9 cellular contexts compared by ENCODE assay signal in the genomic region with DNA sequence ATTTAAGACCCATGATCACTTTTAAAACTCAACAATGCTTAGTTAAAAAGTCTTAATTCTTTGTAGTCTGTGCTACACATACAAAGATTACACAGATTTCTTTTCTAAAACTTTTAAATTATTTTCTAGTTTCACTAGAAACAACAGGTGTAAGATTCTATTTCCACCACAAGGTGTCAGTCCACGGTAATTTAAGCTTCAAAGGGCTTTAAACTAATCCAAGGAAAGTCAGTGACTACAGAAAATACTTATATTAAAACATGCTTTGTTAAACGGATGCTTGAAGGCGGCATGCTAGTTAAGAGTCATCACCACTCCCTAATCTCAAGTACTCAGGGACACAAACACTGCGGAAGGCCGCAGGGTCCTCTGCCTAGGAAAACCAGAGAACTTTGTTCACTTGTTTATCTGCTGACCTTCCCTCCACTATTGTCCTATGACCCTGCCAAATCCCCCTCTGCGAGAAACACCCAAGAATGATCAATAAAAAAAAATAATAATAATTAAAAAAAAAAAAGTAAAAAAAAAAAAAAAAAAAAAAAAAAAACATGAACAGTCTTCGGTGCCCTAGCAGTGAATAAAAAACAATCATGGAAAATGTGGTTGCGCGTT. TPM values are rescaled to one million over a fixed set of nuclear protein-coding genes. Genes with fewer than 3 reads are reported as not detected.
DNase-seq lines count a peak whose midpoint lies in the region; TF ChIP-seq lines count a peak whose summit lies in the region.
"Not testable (repeated sequence)": the region's sequence is repeated elsewhere in the genome, so short reads cannot be mapped to it uniquely, and the experiment has no call there.
"Had no signal": no experiment of that assay in that cellular context is flagged by ENCODE, and none has a peak within 500 bp of the region (broad histone marks: within the 10 kb centered on the region; RNA-seq: fewer than 3 reads in every experiment).

No MANE protein-coding gene starts in this region.

- H3K36me3 Mint-ChIP-seq in progenitor cell of endocrine pancreas (ENCODE audit: insufficient read depth): not testable (repeated sequence)

- not testable (repeated sequence) for H3K36me3 ChIP-seq in ACC112 (ENCODE audit: insufficient read depth, low read length); colonic mucosa

- H3K4me3 Mint-ChIP-seq in progenitor cell of endocrine pancreas (ENCODE audit: low read depth): peak overlapping the region; percentile 53

- peaks cover 24% of the 10 kb centered on the region for H3K27me3 Mint-ChIP-seq in progenitor cell of endocrine pancreas

- H3K27ac ChIP-seq in ACC112 (ENCODE audit: low read depth, low read length): peak overlapping the region; percentile 37; the same call in 1 of the 2 replicates
- H3K27ac ChIP-seq in colonic mucosa: not testable (repeated sequence)

- H3K9ac ChIP-seq in colonic mucosa (ENCODE audit: low read depth in 2 of 2, low read length in 2 of 2): not testable (repeated sequence)

- H3K79me2 ChIP-seq in ACC112 (ENCODE audit: control insufficient read depth, insufficient read depth, low read length, unreplicated experiment): peaks cover 21% of the 10 kb centered on the region

- peak overlapping the region; percentile 60 for H2AFZ ChIP-seq in ACC112 (ENCODE audit: low read length, unreplicated experiment)

- intact Hi-C loops in colonic mucosa (cut with DNase I): loop anchor here (5.0 kb wide), 1 partner anchor 120 kb away; no protein-coding TSS in a partner anchor

- not testable (repeated sequence) for H3K4me1 Mint-ChIP-seq in progenitor cell of endocrine pancreas (ENCODE audit: low read depth)

- peak; percentile 27 for DNase-seq in GM04503 (ENCODE audit: low read depth)
- peak; percentile 56 for DNase-seq in HS-5 (ENCODE audit: low read depth)
- DNase-seq in NCI-H2227 (lab: John Stamatoyannopoulos, UW; ENCODE audit: unreplicated experiment): peak; percentile 56
- DNase-seq in SK-N-DZ (ENCODE audit: low spot score): peak; percentile 44
- DNase-seq in colonic mucosa; progenitor cell of endocrine pancreas (ENCODE audit: low spot score, unreplicated experiment): not testable (repeated sequence)
- peak; percentile 13 for DNase-seq in iPS-NIHi7 (ENCODE audit: extremely low spot score)

- peak; percentile 48 for TF ChIP-seq CTCF in colonic mucosa (IDR thresholded peaks at IDR 0.05)
- TF ChIP-seq CTCF in progenitor cell of endocrine pancreas (IDR thresholded peaks at IDR 0.05; ENCODE audit: unreplicated experiment): peak; percentile 73

- H3K27ac Mint-ChIP-seq in progenitor cell of endocrine pancreas: not testable (repeated sequence)

- not testable (repeated sequence) for H3K9me3 ChIP-seq in colonic mucosa

- H3K27me3 ChIP-seq in ACC112 (ENCODE audit: insufficient read depth, low read length); colonic mucosa: not testable (repeated sequence)

- not testable (repeated sequence) for H3K4me3 ChIP-seq in ACC112 (ENCODE audit: low read depth, low read length); colonic mucosa

- H3K4me1 ChIP-seq in ACC112 (ENCODE audit: control insufficient read depth, insufficient read depth, low read length, unreplicated experiment): peaks cover 15% of the 10 kb centered on the region
- H3K4me1 ChIP-seq in colonic mucosa: not testable (repeated sequence)

- not testable (repeated sequence) for H3K9me3 Mint-ChIP-seq in progenitor cell of endocrine pancreas (ENCODE audit: low read depth)

RNA-seq across cellular contexts. Expression of a gene that starts 1.5 kb away (rescaled TPM):
- 0.23 TPM in 1 of 2 replicates, not detected in the other for polyA plus RNA-seq in SK-N-DZ (2014; cell fraction: cytosol; rRNA removed)
- polyA plus RNA-seq in SK-N-DZ (2014; cell fraction: nucleus; rRNA removed): 0.91 TPM in 1 of 2 replicates, not detected in the other
- total RNA-seq in colonic mucosa: 10 to 100 TPM; 19.2 to 22.0 TPM
- 5.1 and 5.8 TPM in 2 replicates for total RNA-seq in progenitor cell of endocrine pancreas

RNA-seq across cellular contexts. Expression of a gene that starts 58.8 kb away (rescaled TPM):
- 0.34 and 1.5 TPM in 2 replicates for polyA plus RNA-seq in SK-N-DZ (2014; cell fraction: cytosol; rRNA removed)
- 0.43 and 0.72 TPM in 2 replicates for polyA plus RNA-seq in SK-N-DZ (2014; cell fraction: nucleus; rRNA removed)
- total RNA-seq in colonic mucosa: 10 to 100 TPM; 19.7 to 27.3 TPM
- total RNA-seq in progenitor cell of endocrine pancreas: 4.9 and 5.3 TPM in 2 replicates
- total RNA-seq: activated CD8-positive, alpha-beta memory T cell treated with anti-CD3 and anti-CD28 coated beads, Interleukin-2, amount 10 ng/mL, durations not matched to agents 7 days and 5 days had no signal
